Comparison of ENCODE assay signal across 11 cellular contexts in the genomic region with DNA sequence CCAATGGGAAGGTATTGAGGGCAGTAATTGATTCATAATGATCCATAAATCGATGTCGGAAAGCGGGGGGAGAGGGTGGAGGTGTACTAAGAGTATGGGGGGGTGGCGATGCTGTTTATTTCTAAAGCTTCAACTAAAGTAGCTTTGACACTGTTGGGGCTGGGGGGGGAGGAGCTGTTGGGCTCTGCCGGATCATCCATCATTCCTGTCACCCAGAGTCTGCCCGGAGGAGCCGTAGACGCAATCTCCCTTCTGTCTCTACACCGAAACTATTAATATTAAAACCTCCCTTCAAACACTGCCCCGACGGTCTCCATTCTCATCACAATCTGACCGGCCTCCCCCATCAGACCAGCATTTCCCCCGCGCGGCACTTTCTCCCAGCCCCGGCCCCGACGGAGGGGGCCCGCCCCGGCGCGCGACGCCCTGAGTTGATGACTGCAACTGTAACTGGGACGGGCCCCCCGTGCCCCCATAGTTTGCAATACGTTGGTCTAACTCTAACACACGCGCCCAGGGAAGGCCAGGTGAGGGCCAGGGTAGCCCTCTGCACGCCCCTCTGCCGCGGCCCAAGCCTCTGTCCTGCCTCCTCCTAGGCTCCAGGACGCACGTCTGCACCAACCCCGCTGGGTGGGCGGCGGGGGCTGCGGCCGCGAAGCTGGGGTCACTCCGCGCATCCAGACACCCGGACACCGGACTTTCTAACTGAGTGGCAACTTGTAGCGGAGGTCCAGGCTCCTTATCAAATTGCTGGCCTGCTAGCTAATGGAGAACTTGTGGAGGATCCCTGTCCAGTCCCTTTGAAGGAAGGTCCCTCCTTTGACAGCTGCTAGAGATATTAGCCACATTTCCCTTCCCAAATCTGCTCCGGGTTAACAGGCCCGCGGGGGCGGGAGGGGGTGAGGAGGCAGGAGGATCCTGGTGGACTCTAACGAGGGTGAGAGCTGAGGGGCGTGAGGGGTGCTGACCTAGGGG.
DNase-seq lines count a peak whose midpoint lies in the region; ATAC-seq and TF ChIP-seq lines count a peak whose summit lies in the region.
"Had no signal": no experiment of that assay in that cellular context is flagged by ENCODE, and none has a peak within 500 bp of the region (broad histone marks: within the 10 kb centered on the region; RNA-seq: fewer than 3 reads in every experiment).

No MANE protein-coding gene starts in this region.

- intact Hi-C loops in vagina (cut with DNase I) = loop anchor here (5.0 kb wide), 1 partner anchor 209 kb away; no protein-coding TSS in a partner anchor

- H3K9me2 ChIP-seq in SK-N-SH = no peaks in the 10 kb centered on the region

- no peak for TF ChIP-seq POLR2A in vagina (IDR thresholded peaks at IDR 0.05)

- H3K4me1 ChIP-seq in SK-N-SH (ENCODE audit: control insufficient read depth in 1 of 2, insufficient read depth in 2 of 2, low read depth in 1 of 2, low read length in 1 of 2) (peaks cover 0 to 19% of the 10 kb centered on the region in 2 experiments; a peak in 2 of 4 replicates), muscle layer of colon (ENCODE audit: insufficient read depth, low read length) (peaks cover 62% of the 10 kb centered on the region), vagina (peaks cover 29% of the 10 kb centered on the region)

- H4K20me1 ChIP-seq in SK-N-SH (ENCODE audit: insufficient read depth) = peaks cover 5% of the 10 kb centered on the region; the same call in 1 of the 2 replicates

- ATAC-seq in SK-N-SH treated with all-trans-retinoic acid at 6 μM for 48 hours = no peak

- H3K79me2 ChIP-seq in SK-N-SH (ENCODE audit: insufficient read depth) = 0 out of 2 replicates have a peak, but pooled peaks cover 7% of the 10 kb centered on the region

- H3F3A ChIP-seq in SK-N-SH (replicated peaks; ENCODE audit: insufficient read depth) = peaks cover 30% of the 10 kb centered on the region

- WGBS in SK-N-SH (ENCODE audit: low lambda C conversion rate) = 94% methylated on average over 48 of the region's 51 CpGs

- CTCF ChIA-PET in SK-N-SH (lab: Yijun Ruan, JAX) = no interaction called here

- TF ChIP-seq CTCF in SK-N-SH (IDR thresholded peaks at IDR 0.05) (no peak), fibroblast of mammary gland (conservative IDR thresholded peaks at IDR 0.05; ENCODE audit: control insufficient read depth, insufficient read depth, low read depth, low read length) (no peak), vagina (IDR thresholded peaks at IDR 0.05) (no peak)

- no peak overlapping the region for H3K4me3 ChIP-seq in SK-N-SH (ENCODE audit: low read depth in 2 of 2, low read length in 1 of 2)
- H3K4me3 ChIP-seq in fibroblast of mammary gland (ENCODE audit: control insufficient read depth, low read depth, low read length) = peak overlapping the region; percentile 40
- peak overlapping the region; percentile 35 to 65 for H3K4me3 ChIP-seq in muscle layer of colon (ENCODE audit: low read depth in 1 of 2, low read length in 2 of 2)
- peak overlapping the region; percentile 33 to 37 for H3K4me3 ChIP-seq in vagina

- H3K4me2 ChIP-seq in SK-N-SH = no peak overlapping the region

- DNase-seq in SK-N-SH = no peak
- DNase-seq in fibroblast of mammary gland (ENCODE audit: low read depth) = peak; percentile 44
- DNase-seq in vagina (ENCODE audit: extremely low spot score in 2 of 2) = no peak
- DNase-seq in cerebellar nuclear complex (lab: John Stamatoyannopoulos, UW) = no peak
- DNase-seq in amygdala (lab: John Stamatoyannopoulos, UW) = no peak
- DNase-seq in NCI-H446 (lab: John Stamatoyannopoulos, UW) = no peak
- DNase-seq: activated T-cell treated with anti-CD3 and anti-CD28 coated beads, Interleukin-2, amount 50 U/mL, for 24 hours; NCI-H2171 had no signal

- H3K27me3 ChIP-seq in SK-N-SH (ENCODE audit: insufficient read depth) (no peaks in the 10 kb centered on the region), muscle layer of colon (ENCODE audit: control insufficient read depth in 1 of 2, insufficient read depth in 2 of 2, low read length in 2 of 2) (no peaks in the 10 kb centered on the region), vagina (peaks cover 4% of the 10 kb centered on the region)

- TF ChIP-seq EP300 in SK-N-SH (IDR thresholded peaks at IDR 0.05; ENCODE audit: borderline replicate concordance in 1 of 2, low read depth in 1 of 2, low read length in 1 of 2) = no peak

- H3K9me3 ChIP-seq in SK-N-SH (no peaks in the 10 kb centered on the region), muscle layer of colon (ENCODE audit: low read length) (no peaks in the 10 kb centered on the region), vagina (no peaks in the 10 kb centered on the region)

- no peak overlapping the region for H2AFZ ChIP-seq in SK-N-SH (ENCODE audit: low read depth)

- POLR2A ChIA-PET in SK-N-SH (lab: Yijun Ruan, JAX) = interaction anchor here (1.2 kb wide), 1 partner anchor 9 kb away, joined by 3 read pairs; no protein-coding TSS in a partner anchor

- H3K36me3 ChIP-seq in SK-N-SH (replicated peaks in 1 of 2; ENCODE audit: control insufficient read depth in 1 of 2, insufficient read depth in 2 of 2, low read length in 1 of 2) (peaks cover 43 to 53% of the 10 kb centered on the region in 2 experiments), muscle layer of colon (ENCODE audit: insufficient read depth, low read length) (peaks cover 10% of the 10 kb centered on the region), vagina (peaks cover 0 to 7% of the 10 kb centered on the region in 2 donors)

- no peak overlapping the region for H3K9ac ChIP-seq in SK-N-SH
- peak overlapping the region; percentile 34 for H3K9ac ChIP-seq in muscle layer of colon (ENCODE audit: low read length)

- TF ChIP-seq RAD21 in SK-N-SH (IDR thresholded peaks at IDR 0.05; ENCODE audit: low read length) = no peak

- H3K27ac ChIP-seq in SK-N-SH (ENCODE audit: low read depth in 2 of 2, low read length in 1 of 2) (peak overlapping the region in 1 of 2 experiments; percentile 16; a peak in 1 of 4 replicates), muscle layer of colon (ENCODE audit: low read depth, low read length) (peak overlapping the region; percentile 81), vagina (no peak overlapping the region)
- H3K27ac ChIP-seq: epithelial cell of prostate had no signal

TF ChIP-seq in SK-N-SH, 30 proteins besides CTCF, POLR2A, EP300 and RAD21:
- TF ChIP-seq FOSL2 (IDR thresholded peaks at IDR 0.05; ENCODE audit: borderline replicate concordance, low read depth) (no peak), TCF12 (IDR thresholded peaks at IDR 0.05) (no peak), ELF1 (IDR thresholded peaks at IDR 0.05) (no peak), YY1 (IDR thresholded peaks at IDR 0.05; ENCODE audit: low read depth) (no peak), FOXM1 (IDR thresholded peaks at IDR 0.05; ENCODE audit: low read depth) (no peak), NFIC (IDR thresholded peaks at IDR 0.05; ENCODE audit: borderline replicate concordance) (no peak), POLR2AphosphoS5 (IDR thresholded peaks at IDR 0.05; ENCODE audit: low read depth, low read length) (peak; percentile 37; the same call in 1 of the 2 replicates)

TF ChIP-seq in SK-N-SH treated with all-trans-retinoic acid at 6 μM for 48 hours, 23 proteins besides CTCF, POLR2A, EP300 and RAD21:
- no peak for TF ChIP-seq GLIS3 (CRISPR knock-in tag; IDR thresholded peaks at IDR 0.05)
- TF ChIP-seq, protein P1, sequence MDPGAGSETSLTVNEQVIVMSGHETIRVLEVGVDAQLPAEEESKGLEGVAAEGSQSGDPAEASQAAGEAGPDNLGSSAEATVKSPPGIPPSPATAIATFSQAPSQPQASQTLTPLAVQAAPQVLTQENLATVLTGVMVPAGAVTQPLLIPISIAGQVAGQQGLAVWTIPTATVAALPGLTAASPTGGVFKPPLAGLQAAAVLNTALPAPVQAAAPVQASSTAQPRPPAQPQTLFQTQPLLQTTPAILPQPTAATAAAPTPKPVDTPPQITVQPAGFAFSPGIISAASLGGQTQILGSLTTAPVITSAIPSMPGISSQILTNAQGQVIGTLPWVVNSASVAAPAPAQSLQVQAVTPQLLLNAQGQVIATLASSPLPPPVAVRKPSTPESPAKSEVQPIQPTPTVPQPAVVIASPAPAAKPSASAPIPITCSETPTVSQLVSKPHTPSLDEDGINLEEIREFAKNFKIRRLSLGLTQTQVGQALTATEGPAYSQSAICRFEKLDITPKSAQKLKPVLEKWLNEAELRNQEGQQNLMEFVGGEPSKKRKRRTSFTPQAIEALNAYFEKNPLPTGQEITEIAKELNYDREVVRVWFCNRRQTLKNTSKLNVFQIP (CRISPR knock-in tag; IDR thresholded peaks at IDR 0.05; ENCODE audit: borderline replicate concordance, low read depth) = no peak
- TF ChIP-seq TOX (CRISPR knock-in tag; IDR thresholded peaks at IDR 0.05; ENCODE audit: borderline replicate concordance) = no peak
- no peak for TF ChIP-seq OSR1 (CRISPR knock-in tag; IDR thresholded peaks at IDR 0.05)
- no peak for TF ChIP-seq ZNF70 (CRISPR knock-in tag; IDR thresholded peaks at IDR 0.05)
- TF ChIP-seq ZNF8 (CRISPR knock-in tag; IDR thresholded peaks at IDR 0.05) = no peak
- TF ChIP-seq BACH2 (CRISPR knock-in tag; IDR thresholded peaks at IDR 0.05; ENCODE audit: borderline replicate concordance) = no peak
- TF ChIP-seq ARNTL (CRISPR knock-in tag; IDR thresholded peaks at IDR 0.05; ENCODE audit: borderline replicate concordance, low read depth) = no peak
- TF ChIP-seq, protein P2, sequence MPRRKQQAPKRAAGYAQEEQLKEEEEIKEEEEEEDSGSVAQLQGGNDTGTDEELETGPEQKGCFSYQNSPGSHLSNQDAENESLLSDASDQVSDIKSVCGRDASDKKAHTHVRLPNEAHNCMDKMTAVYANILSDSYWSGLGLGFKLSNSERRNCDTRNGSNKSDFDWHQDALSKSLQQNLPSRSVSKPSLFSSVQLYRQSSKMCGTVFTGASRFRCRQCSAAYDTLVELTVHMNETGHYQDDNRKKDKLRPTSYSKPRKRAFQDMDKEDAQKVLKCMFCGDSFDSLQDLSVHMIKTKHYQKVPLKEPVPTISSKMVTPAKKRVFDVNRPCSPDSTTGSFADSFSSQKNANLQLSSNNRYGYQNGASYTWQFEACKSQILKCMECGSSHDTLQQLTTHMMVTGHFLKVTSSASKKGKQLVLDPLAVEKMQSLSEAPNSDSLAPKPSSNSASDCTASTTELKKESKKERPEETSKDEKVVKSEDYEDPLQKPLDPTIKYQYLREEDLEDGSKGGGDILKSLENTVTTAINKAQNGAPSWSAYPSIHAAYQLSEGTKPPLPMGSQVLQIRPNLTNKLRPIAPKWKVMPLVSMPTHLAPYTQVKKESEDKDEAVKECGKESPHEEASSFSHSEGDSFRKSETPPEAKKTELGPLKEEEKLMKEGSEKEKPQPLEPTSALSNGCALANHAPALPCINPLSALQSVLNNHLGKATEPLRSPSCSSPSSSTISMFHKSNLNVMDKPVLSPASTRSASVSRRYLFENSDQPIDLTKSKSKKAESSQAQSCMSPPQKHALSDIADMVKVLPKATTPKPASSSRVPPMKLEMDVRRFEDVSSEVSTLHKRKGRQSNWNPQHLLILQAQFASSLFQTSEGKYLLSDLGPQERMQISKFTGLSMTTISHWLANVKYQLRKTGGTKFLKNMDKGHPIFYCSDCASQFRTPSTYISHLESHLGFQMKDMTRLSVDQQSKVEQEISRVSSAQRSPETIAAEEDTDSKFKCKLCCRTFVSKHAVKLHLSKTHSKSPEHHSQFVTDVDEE (CRISPR knock-in tag; IDR thresholded peaks at IDR 0.05) = no peak
- no peak for TF ChIP-seq PPARA (CRISPR knock-in tag; IDR thresholded peaks at IDR 0.05; ENCODE audit: borderline replicate concordance)
TF ChIP-seq in SK-N-SH treated with all-trans-retinoic acid at 6 μM for 48 hours: peak in this region for 0.

Comparison
In these comparisons a context has a peak if more than half of its experiments do, and no peak if none do; other contexts are left out.
1. H3K4me3 ChIP-seq: peak in fibroblast of mammary gland (single experiment), muscle layer of colon (2 of 2) and vagina (2 of 2); none in SK-N-SH (0 of 2).